19 cellular contexts compared by ENCODE assay signal in genomic region chr10:850093-850492, GRCh38.
"Had no signal": no experiment of that assay in that cellular context is flagged by ENCODE, and none has a peak within 500 bp of the region (broad histone marks: within the 10 kb centered on the region; RNA-seq: fewer than 3 reads in every experiment).

No MANE protein-coding gene starts in this region.

- DNase-seq: Karpas-422, KG1, MG63, NCI-H1092, NCI-H1105 treated with DMSO at 0.1 percent for 48 hours, NCI-H1417 treated with DMSO at 0.1 percent for 48 hours, NCI-H146, NCI-H1694 treated with DMSO at 0.1 percent for 48 hours, NCI-H2029, NCI-H2081 treated with DMSO at 0.1 percent for 48 hours, NCI-H2227 treated with DMSO at 0.1 percent for 48 hours, NCI-H524, NCI-H526 treated with DMSO at 0.1 percent for 48 hours, NCI-H748 treated with DMSO at 0.1 percent for 48 hours, PC-3, SHP77, SK-N-SH, SW 1271 had no signal

- ATAC-seq: Panc1, PC-3 had no signal
